In genomic region chr11:21976210-21976609, GRCh38 we compare ENCODE assay signal across 1 cellular context.
TF ChIP-seq lines count a peak whose summit lies in the region.

No MANE protein-coding gene starts in this region.

TF ChIP-seq in WTC11, 78 proteins besides CTCF, POLR2A, EP300 and RAD21 (continued from another document):
- no peak for TF ChIP-seq ZNF512 (CRISPR knock-in tag; IDR thresholded peaks at IDR 0.05; ENCODE audit: borderline replicate concordance)
- no peak for TF ChIP-seq ZSCAN18 (CRISPR knock-in tag; IDR thresholded peaks at IDR 0.05)
- no peak for TF ChIP-seq CREB1 (CRISPR knock-in tag; IDR thresholded peaks at IDR 0.05)
- TF ChIP-seq CBFB (CRISPR knock-in tag; IDR thresholded peaks at IDR 0.05; ENCODE audit: low read depth): no peak
TF ChIP-seq in WTC11: peak in this region for 0.
